ENCODE assay signal across 9 cellular contexts in the genomic region with DNA sequence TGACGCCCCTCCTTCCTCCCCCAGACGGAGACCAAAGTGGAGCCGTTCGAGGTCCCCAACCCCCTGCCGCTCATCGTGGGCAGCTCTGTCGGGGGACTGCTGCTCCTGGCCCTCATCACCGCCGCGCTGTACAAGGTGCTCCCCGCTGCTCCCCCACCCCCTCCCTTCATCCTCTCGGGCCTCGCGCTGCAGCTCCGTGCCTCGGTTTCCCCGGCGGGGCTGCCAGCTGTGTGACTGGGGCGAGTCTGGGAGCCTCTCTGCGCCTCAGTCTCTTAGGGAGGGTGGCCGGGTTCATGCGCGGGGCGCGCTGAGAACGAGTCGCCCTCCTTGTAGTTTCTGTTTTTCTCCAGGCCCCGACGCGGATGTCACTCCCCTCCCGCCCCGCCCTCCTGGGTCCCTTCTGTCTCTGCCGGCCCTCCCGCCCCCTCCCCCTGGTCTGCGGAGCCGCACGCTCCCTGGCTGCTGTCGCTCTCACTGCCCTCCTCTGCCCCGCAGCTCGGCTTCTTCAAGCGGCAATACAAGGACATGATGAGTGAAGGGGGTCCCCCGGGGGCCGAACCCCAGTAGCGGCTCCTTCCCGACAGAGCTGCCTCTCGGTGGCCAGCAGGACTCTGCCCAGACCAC. TPM values are rescaled to one million over a fixed set of nuclear protein-coding genes. Genes with fewer than 3 reads are reported as not detected.
DNase-seq lines count a peak whose midpoint lies in the region; ATAC-seq and TF ChIP-seq lines count a peak whose summit lies in the region.
"Had no signal": no experiment of that assay in that cellular context is flagged by ENCODE, and none has a peak within 500 bp of the region (broad histone marks: within the 10 kb centered on the region; RNA-seq: fewer than 3 reads in every experiment).

No MANE protein-coding gene starts in this region.

- no peaks in the 10 kb centered on the region for H3K36me3 ChIP-seq in DND-41 (ENCODE audit: insufficient read depth, low read length)
- no peaks in the 10 kb centered on the region for H3K36me3 ChIP-seq in Panc1 (ENCODE audit: control insufficient read depth, insufficient read depth, low read length)
- no peaks in the 10 kb centered on the region for H3K36me3 ChIP-seq in parathyroid adenoma (ENCODE audit: control insufficient read depth, insufficient read depth, low read length)
- H3K36me3 ChIP-seq in mesenchymal stem cell (ENCODE audit: control insufficient read depth in 1 of 2, insufficient read depth in 2 of 2, low read depth in 1 of 2, low read length in 2 of 2) = no peaks in the 10 kb centered on the region

- H4K91ac ChIP-seq in mesenchymal stem cell (ENCODE audit: low read length) = no peak overlapping the region

- no peak overlapping the region for H3K14ac ChIP-seq in mesenchymal stem cell (ENCODE audit: low read length in 2 of 2)

- peak overlapping the region; percentile 18 for H3K4me3 Mint-ChIP-seq in dendritic cell treated with granulocyte-macrophage colony-stimulating factor and Interleukin-4, amounts not matched to agents 40 ng/mL and 50 ng/mL, for 4 days

- H3K27me3 ChIP-seq in DND-41 (ENCODE audit: insufficient read depth, low read length, poor library complexity) (peaks cover 20% of the 10 kb centered on the region), Panc1 (ENCODE audit: control insufficient read depth, insufficient read depth, low read length) (peaks cover 7% of the 10 kb centered on the region; the same call in 1 of the 2 replicates), parathyroid adenoma (ENCODE audit: control insufficient read depth, insufficient read depth, low read length) (no peaks in the 10 kb centered on the region), mesenchymal stem cell (ENCODE audit: control insufficient read depth in 1 of 2, insufficient read depth in 1 of 2, low read length in 2 of 2) (peaks cover 24 to 73% of the 10 kb centered on the region in 2 experiments)

- H3K4me1 ChIP-seq in DND-41 (ENCODE audit: insufficient read depth, low read length) (peaks cover 23% of the 10 kb centered on the region), Panc1 (ENCODE audit: control insufficient read depth, insufficient read depth, low read length) (no peaks in the 10 kb centered on the region; the same call in 1 of the 2 replicates), parathyroid adenoma (peaks cover 2% of the 10 kb centered on the region), mesenchymal stem cell (ENCODE audit: control insufficient read depth, insufficient read depth, low read depth, low read length) (peaks cover 2% of the 10 kb centered on the region)

- peak overlapping the region; percentile 9 for H3K27ac Mint-ChIP-seq in dendritic cell treated with granulocyte-macrophage colony-stimulating factor and Interleukin-4, amounts not matched to agents 40 ng/mL and 50 ng/mL, for 4 days

- POLR2A ChIA-PET in Panc1 (lab: Charles Lee) = no interaction called here

- DNase-seq in DND-41 (peak; percentile 64), Panc1 (ENCODE audit: low read depth, low spot score) (no peak), ACHN (no peak), putamen (ENCODE audit: low spot score) (no peak), mesenchymal stem cell (no peak)
- DNase-seq: NCI-H2029 treated with DMSO at 0.1 percent for 48 hours had no signal

- H2BK120ac ChIP-seq in mesenchymal stem cell (ENCODE audit: low read depth, low read length) = no peak overlapping the region

- no peak overlapping the region for H4K8ac ChIP-seq in mesenchymal stem cell (ENCODE audit: low read length)

- BruUV-seq in Panc1 (replicated peaks; lab: Mats Ljungman, UMichigan) = no TSS peak

- intact Hi-C loops in Panc1 (cut with micrococcal nuclease; ENCODE audit: unreplicated experiment) = loop anchor here (5.0 to 10.0 kb wide), 2 partner anchors 114 to 129 kb away; a partner anchor contains a TSS
- intact Hi-C loops in dendritic cell treated with granulocyte-macrophage colony-stimulating factor and Interleukin-4, amounts not matched to agents 40 ng/mL and 50 ng/mL, for 4 days (cut with micrococcal nuclease) = no loop called here

- H3K4me2 ChIP-seq in DND-41 (ENCODE audit: insufficient read depth, low read length) (peak overlapping the region; percentile 76), parathyroid adenoma (ENCODE audit: low read length) (peak overlapping the region; percentile 53), mesenchymal stem cell (ENCODE audit: low read length, poor library complexity, severe bottlenecking) (no peak overlapping the region)

- peak overlapping the region; percentile 74 for H2AFZ ChIP-seq in DND-41 (ENCODE audit: low read depth, low read length)
- peak overlapping the region; percentile 50 for H2AFZ ChIP-seq in parathyroid adenoma
- H2AFZ ChIP-seq in mesenchymal stem cell (ENCODE audit: low read depth, low read length) = no peak overlapping the region

- H3K36me3 Mint-ChIP-seq in dendritic cell treated with granulocyte-macrophage colony-stimulating factor and Interleukin-4, amounts not matched to agents 40 ng/mL and 50 ng/mL, for 4 days (ENCODE audit: low read depth) = peaks cover 68% of the 10 kb centered on the region

- H3K79me1 ChIP-seq in mesenchymal stem cell (replicated peaks; ENCODE audit: low read length, poor library complexity, severe bottlenecking) = no peaks in the 10 kb centered on the region

- no peaks in the 10 kb centered on the region for H3K79me2 ChIP-seq in DND-41 (ENCODE audit: insufficient read depth, low read length)
- H3K79me2 ChIP-seq in parathyroid adenoma = no peaks in the 10 kb centered on the region

- CTCF ChIA-PET in Panc1 (lab: Charles Lee) = interaction anchor here (0.5 kb wide), 1 partner anchor 52 kb away, joined by 5 read pairs; no protein-coding TSS in a partner anchor

- H3K4me1 Mint-ChIP-seq in dendritic cell treated with granulocyte-macrophage colony-stimulating factor and Interleukin-4, amounts not matched to agents 40 ng/mL and 50 ng/mL, for 4 days (ENCODE audit: low read depth) = peaks cover 70% of the 10 kb centered on the region

- no peak overlapping the region for H3K27ac ChIP-seq in DND-41 (ENCODE audit: low read length)
- H3K27ac ChIP-seq in Panc1 (ENCODE audit: low read length) = no peak overlapping the region
- no peak overlapping the region for H3K27ac ChIP-seq in parathyroid adenoma
- no peak overlapping the region for H3K27ac ChIP-seq in mesenchymal stem cell (ENCODE audit: low read length, poor library complexity, severe bottlenecking)

- no peak overlapping the region for H2BK15ac ChIP-seq in mesenchymal stem cell (ENCODE audit: low read depth, poor library complexity, severe bottlenecking)

- no peaks in the 10 kb centered on the region for H4K20me1 ChIP-seq in DND-41 (ENCODE audit: insufficient read depth, low read length)

- in situ Hi-C loops in Panc1 (cut with HindIII; ENCODE audit: low pct_unique_long_range_greater_than_20kb, low sequenced_read_pairs) (no loop called here), ACHN (cut with HindIII; ENCODE audit: low pct_ligation_motif_present, low pct_unique_long_range_greater_than_20kb, low sequenced_read_pairs) (no loop called here)

- no peaks in the 10 kb centered on the region for H3K9me3 ChIP-seq in DND-41 (ENCODE audit: insufficient read depth, low read length, severe bottlenecking)
- no peaks in the 10 kb centered on the region for H3K9me3 ChIP-seq in Panc1 (ENCODE audit: control insufficient read depth, insufficient read depth, low read depth, low read length)
- H3K9me3 ChIP-seq in parathyroid adenoma (ENCODE audit: control insufficient read depth, low read length) = no peaks in the 10 kb centered on the region
- H3K9me3 ChIP-seq in mesenchymal stem cell (ENCODE audit: control insufficient read depth, low read length) = no peaks in the 10 kb centered on the region

- H3K4me3 ChIP-seq in DND-41 (ENCODE audit: low read depth in 1 of 2, low read length in 2 of 2) = peak overlapping the region in 1 of 2 experiments; percentile 60; a peak in 2 of 4 replicates
- H3K4me3 ChIP-seq in Panc1 (ENCODE audit: low read depth in 2 of 2, low read length in 2 of 2) = peak overlapping the region; percentile 24 to 26; a peak in 3 of 4 replicates
- no peak overlapping the region for H3K4me3 ChIP-seq in parathyroid adenoma (ENCODE audit: low read depth, low read length)
- H3K4me3 ChIP-seq in mesenchymal stem cell (ENCODE audit: insufficient read depth in 1 of 2, low read depth in 1 of 2, low read length in 2 of 2) = no peak overlapping the region

- H3K4ac ChIP-seq in mesenchymal stem cell (ENCODE audit: low read depth in 1 of 2, low read length in 2 of 2) = no peak overlapping the region

- H3K23ac ChIP-seq in mesenchymal stem cell (ENCODE audit: low read length in 2 of 2) = no peak overlapping the region

- ATAC-seq in DND-41 (ENCODE audit: insufficient read depth, low read depth) (peak; percentile 80), Panc1 (peak; percentile 29; the same call in 1 of the 2 replicates), GM18907 (IDR thresholded peaks at IDR 0.05; ENCODE audit: unreplicated experiment) (no peak)

- no peak overlapping the region for H2AK5ac ChIP-seq in mesenchymal stem cell (ENCODE audit: low read length, severe bottlenecking)

- H2BK12ac ChIP-seq in mesenchymal stem cell (ENCODE audit: low read length in 2 of 2) = no peak overlapping the region

- 36% methylated on average over 40 of the region's 46 CpGs for WGBS in mesenchymal stem cell

- H3K18ac ChIP-seq in mesenchymal stem cell (ENCODE audit: low read depth in 1 of 2, low read length in 2 of 2) = no peak overlapping the region

- H2BK5ac ChIP-seq in mesenchymal stem cell (ENCODE audit: low read depth, low read length, poor library complexity, severe bottlenecking) = no peak overlapping the region

- no peaks in the 10 kb centered on the region for H3K27me3 Mint-ChIP-seq in dendritic cell treated with granulocyte-macrophage colony-stimulating factor and Interleukin-4, amounts not matched to agents 40 ng/mL and 50 ng/mL, for 4 days

- H3K9ac ChIP-seq in DND-41 (ENCODE audit: low read depth, low read length) (peak overlapping the region; percentile 50; the same call in 1 of the 2 replicates), parathyroid adenoma (no peak overlapping the region), mesenchymal stem cell (ENCODE audit: low read length) (no peak overlapping the region)

- H3K9me3 Mint-ChIP-seq in dendritic cell treated with granulocyte-macrophage colony-stimulating factor and Interleukin-4, amounts not matched to agents 40 ng/mL and 50 ng/mL, for 4 days = no peaks in the 10 kb centered on the region

- TF ChIP-seq CTCF in DND-41 (IDR thresholded peaks at IDR 0.05; ENCODE audit: borderline replicate concordance, extremely low read depth, low read length, poor library complexity, severe bottlenecking) (no peak), Panc1 (IDR thresholded peaks at IDR 0.05) (no peak), parathyroid adenoma (IDR thresholded peaks at IDR 0.05) (no peak)

RNA-seq across cellular contexts. Expression of a gene that starts 23.7 kb away (rescaled TPM):
- total RNA-seq in Panc1 (2021; ENCODE audit: unreplicated experiment) = 0.49 TPM
- 0.16 TPM for polyA plus RNA-seq in Panc1 (2012; ENCODE audit: insufficient read length)
- polyA plus RNA-seq in mesenchymal stem cell (2013, experiment 1 of 2) = not detected
- polyA plus RNA-seq in mesenchymal stem cell (2013, experiment 2 of 2) = not detected

Comparison
In these comparisons a context has a peak if more than half of its experiments do, and no peak if none do; other contexts are left out.
1. H3K4me3 ChIP-seq: peak in Panc1 (2 of 2); none in parathyroid adenoma (single experiment) and mesenchymal stem cell (0 of 2).